ENCODE assay signal across 26 cellular contexts in the genomic region with DNA sequence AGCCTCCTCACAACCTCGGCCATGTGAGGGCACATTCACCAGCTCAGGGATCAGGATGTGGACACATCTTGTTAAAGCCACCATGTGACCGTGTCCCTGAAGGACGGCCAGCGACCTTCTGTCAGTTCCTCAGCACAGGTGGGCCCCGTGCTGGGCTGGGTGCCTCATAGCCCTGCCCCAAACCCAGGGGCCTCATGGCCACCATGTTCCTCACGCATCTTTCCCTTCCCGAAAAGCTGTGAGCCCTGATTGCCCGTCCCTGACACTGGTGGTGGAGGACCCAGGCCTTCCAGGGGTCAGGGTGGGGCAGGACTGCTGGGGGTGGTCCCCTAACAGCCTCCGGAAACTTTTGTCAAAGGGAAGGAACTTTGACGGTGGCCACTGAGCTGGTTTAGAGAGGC.
"Had no signal": no experiment of that assay in that cellular context is flagged by ENCODE, and none has a peak within 500 bp of the region (broad histone marks: within the 10 kb centered on the region; RNA-seq: fewer than 3 reads in every experiment).

No MANE protein-coding gene starts in this region.

- H3K36me3 ChIP-seq: adrenal gland, esophagus squamous epithelium, gastrocnemius medialis had no signal

- H3K9me3 ChIP-seq: adrenal gland, esophagus squamous epithelium, gastrocnemius medialis, testis had no signal

- H3K4me1 ChIP-seq: adrenal gland, gastrocnemius medialis had no signal

- H3K4me3 Mint-ChIP-seq: activated CD4-positive, alpha-beta memory T cell treated with anti-CD3 and anti-CD28 coated beads for 36 hours; activated naive CD8-positive, alpha-beta T cell; stimulated activated naive B cell treated with anti-CD40 and anti-IgM and Interleukin-4, amounts not matched to agents 10 μg/mL and 1 μg/mL and 100 μg/mL, for 72 hours; T-helper 1 cell treated with Interleukin-12 subunit alpha and Interleukin-12 subunit beta and Interleukin-4 antibody, amounts not matched to agents 30 μg/mL and 1 μg/mL, for 36 hours; type B pancreatic cell had no signal

- FAIRE-seq: astrocyte, colon, islet of Langerhans, small intestine had no signal

- H3K9me3 Mint-ChIP-seq: activated CD4-positive, alpha-beta memory T cell treated with anti-CD3 and anti-CD28 coated beads for 36 hours; stimulated activated naive B cell treated with anti-CD40 and anti-IgM and Interleukin-4, amounts not matched to agents 10 μg/mL and 1 μg/mL and 100 μg/mL, for 72 hours; T-helper 1 cell treated with Interleukin-12 subunit alpha and Interleukin-12 subunit beta and Interleukin-4 antibody, amounts not matched to agents 30 μg/mL and 1 μg/mL, for 36 hours; type B pancreatic cell had no signal

- H3K4me3 ChIP-seq: adrenal gland, dorsolateral prefrontal cortex, esophagus squamous epithelium, gastrocnemius medialis, testis had no signal

- H3K36me3 Mint-ChIP-seq: activated CD4-positive, alpha-beta memory T cell treated with anti-CD3 and anti-CD28 coated beads for 36 hours; activated naive CD8-positive, alpha-beta T cell; type B pancreatic cell had no signal

- DNase-seq: activated CD4-positive, alpha-beta memory T cell treated with anti-CD3 and anti-CD28 coated beads for 36 hours; activated CD4-positive, alpha-beta T cell treated with anti-CD3 and anti-CD28 coated beads for 4 hours; activated CD4-positive, CD25-positive, alpha-beta regulatory T cell; activated gamma-delta T cell; adrenal gland; central memory CD4-positive, alpha-beta T cell; esophagus squamous epithelium; gastrocnemius medialis; hypothalamus; left colon; mammary epithelial cell; midbrain; small intestine; stimulated activated CD4-positive, alpha-beta T cell treated with anti-CD3 and anti-CD28 coated beads, Interleukin-15, amount 100 ng/mL, for 24 hours; stimulated activated CD8-positive, alpha-beta memory T cell treated with anti-CD3 and anti-CD28 coated beads, Interleukin-4, amount 100 ng/mL, for 48 hours; stimulated activated naive B cell treated with anti-CD40 and anti-IgM and Interleukin-4, amounts not matched to agents 10 μg/mL and 1 μg/mL and 100 μg/mL, for 72 hours; T1000; testis had no signal

- H3K27ac ChIP-seq: adrenal gland, esophagus squamous epithelium, gastrocnemius medialis, testis had no signal

- H3K27me3 Mint-ChIP-seq: activated naive CD8-positive, alpha-beta T cell had no signal

- H3K27me3 ChIP-seq: testis had no signal

- ATAC-seq: gastrocnemius medialis; left colon; sciatic nerve; stimulated activated naive B cell treated with anti-CD40 and anti-IgM and Interleukin-4, amounts not matched to agents 10 μg/mL and 1 μg/mL and 100 μg/mL, for 72 hours had no signal

- H3K27ac Mint-ChIP-seq: activated CD4-positive, alpha-beta memory T cell treated with anti-CD3 and anti-CD28 coated beads for 36 hours; activated naive CD8-positive, alpha-beta T cell; stimulated activated naive B cell treated with anti-CD40 and anti-IgM and Interleukin-4, amounts not matched to agents 10 μg/mL and 1 μg/mL and 100 μg/mL, for 72 hours; T-helper 1 cell treated with Interleukin-12 subunit alpha and Interleukin-12 subunit beta and Interleukin-4 antibody, amounts not matched to agents 30 μg/mL and 1 μg/mL, for 36 hours; type B pancreatic cell had no signal
